18 cellular contexts compared by ENCODE assay signal in genomic region chr6:95587989-95588388, GRCh38. TPM values are rescaled to one million over a fixed set of nuclear protein-coding genes. Genes with fewer than 3 reads are reported as not detected.
A peak's percentile ranks its signal among the peaks of the same experiment; 100 is the strongest.
DNase-seq lines count a peak whose midpoint lies in the region; ATAC-seq and TF ChIP-seq lines count a peak whose summit lies in the region.
"Had no signal": no experiment of that assay in that cellular context is flagged by ENCODE, and none has a peak within 500 bp of the region (broad histone marks: within the 10 kb centered on the region; RNA-seq: fewer than 3 reads in every experiment).

No MANE protein-coding gene starts in this region.

- peaks cover 15% of the 10 kb centered on the region for H3K4me1 ChIP-seq in CD8-positive, alpha-beta T cell (ENCODE audit: insufficient read depth, low read length)

- POLR2A ChIA-PET in CD8-positive, alpha-beta T cell (lab: Charles Lee), result no interaction called here

- CTCF ChIA-PET in CD8-positive, alpha-beta T cell (lab: Charles Lee), result no interaction called here

- H3K4me3 Mint-ChIP-seq in T-helper 2 cell treated with Interferon-gamma antibody and Interleukin-4, amounts not matched to agents 5 μg/mL and 100 μg/mL, for 36 hours, result peak overlapping the region; percentile 54
- H3K4me3 Mint-ChIP-seq in CD8-positive, alpha-beta T cell, result peak overlapping the region; percentile 23
- H3K4me3 Mint-ChIP-seq in central memory CD8-positive, alpha-beta T cell, result no peak overlapping the region
- H3K4me3 Mint-ChIP-seq: CD14-positive monocyte, nephron had no signal

- peak overlapping the region; percentile 6 for H3K27ac Mint-ChIP-seq in T-helper 2 cell treated with Interferon-gamma antibody and Interleukin-4, amounts not matched to agents 5 μg/mL and 100 μg/mL, for 36 hours
- no peak overlapping the region for H3K27ac Mint-ChIP-seq in CD8-positive, alpha-beta T cell
- peak overlapping the region; percentile 71 for H3K27ac Mint-ChIP-seq in central memory CD8-positive, alpha-beta T cell (ENCODE audit: low read depth)
- H3K27ac Mint-ChIP-seq: nephron had no signal

- H3K9me3 Mint-ChIP-seq in T-helper 2 cell treated with Interferon-gamma antibody and Interleukin-4, amounts not matched to agents 5 μg/mL and 100 μg/mL, for 36 hours, result peaks cover 21% of the 10 kb centered on the region
- peaks cover 12% of the 10 kb centered on the region for H3K9me3 Mint-ChIP-seq in CD8-positive, alpha-beta T cell
- H3K9me3 Mint-ChIP-seq in central memory CD8-positive, alpha-beta T cell, result no peaks in the 10 kb centered on the region

- H3K9me3 ChIP-seq in CD8-positive, alpha-beta T cell (ENCODE audit: low read length), result no peaks in the 10 kb centered on the region
- H3K9me3 ChIP-seq: psoas muscle had no signal

- H3K4me3 ChIP-seq in CD8-positive, alpha-beta T cell (ENCODE audit: low read depth, low read length), result no peak overlapping the region
- H3K4me3 ChIP-seq: psoas muscle, tibial nerve had no signal

- H3K36me3 Mint-ChIP-seq in T-helper 2 cell treated with Interferon-gamma antibody and Interleukin-4, amounts not matched to agents 5 μg/mL and 100 μg/mL, for 36 hours (ENCODE audit: low read depth), result peaks cover 45% of the 10 kb centered on the region
- peaks cover 38% of the 10 kb centered on the region for H3K36me3 Mint-ChIP-seq in CD8-positive, alpha-beta T cell
- H3K36me3 Mint-ChIP-seq in central memory CD8-positive, alpha-beta T cell (ENCODE audit: insufficient read depth), result no peaks in the 10 kb centered on the region

- H3K4me1 Mint-ChIP-seq in T-helper 2 cell treated with Interferon-gamma antibody and Interleukin-4, amounts not matched to agents 5 μg/mL and 100 μg/mL, for 36 hours (ENCODE audit: low read depth), result peaks cover 13% of the 10 kb centered on the region
- peaks cover 37% of the 10 kb centered on the region for H3K4me1 Mint-ChIP-seq in CD8-positive, alpha-beta T cell (ENCODE audit: low read depth)
- H3K4me1 Mint-ChIP-seq in central memory CD8-positive, alpha-beta T cell, result peaks cover 32% of the 10 kb centered on the region
- H3K4me1 Mint-ChIP-seq: nephron had no signal

- DNase-seq in T-helper 2 cell treated with Interferon-gamma antibody and Interleukin-4, amounts not matched to agents 5 μg/mL and 100 μg/mL, for 36 hours (ENCODE audit: low spot score), result no peak
- DNase-seq in T-helper 2 cell, result no peak
- no peak for DNase-seq in CD8-positive, alpha-beta T cell
- no peak for DNase-seq in central memory CD8-positive, alpha-beta T cell (ENCODE audit: low spot score in 2 of 2)
- DNase-seq in stimulated activated CD4-positive, alpha-beta T cell treated with anti-CD3 and anti-CD28 coated beads, Interleukin-4, amount 100 ng/mL, for 1 hour, result no peak
- DNase-seq in SHP77 treated with DMSO at 0.1 percent for 48 hours (lab: John Stamatoyannopoulos, UW), result no peak
- DNase-seq: anterior cingulate cortex, islet precursor cell, NCI-H2081, NCI-H510A, psoas muscle, Right ventricle myocardium superior, small intestine had no signal

- no peaks in the 10 kb centered on the region for H3K27me3 ChIP-seq in CD8-positive, alpha-beta T cell (ENCODE audit: insufficient read depth, low read length)
- H3K27me3 ChIP-seq: tibial nerve had no signal

- H3K36me3 ChIP-seq in CD8-positive, alpha-beta T cell (ENCODE audit: insufficient read depth, low read length), result no peaks in the 10 kb centered on the region

- intact Hi-C loops in CD8-positive, alpha-beta T cell (cut with DNase I, micrococcal nuclease), result no loop called here

- no peak for TF ChIP-seq CTCF in CD8-positive, alpha-beta T cell (IDR thresholded peaks at IDR 0.05)

- ATAC-seq in CD8-positive, alpha-beta T cell, result no peak
- ATAC-seq in HG02884 (IDR thresholded peaks at IDR 0.05; ENCODE audit: unreplicated experiment), result peak; percentile 49
- no peak for ATAC-seq in central memory CD8-positive, alpha-beta T cell (replicated peaks; ENCODE audit: extremely low read depth, poor library complexity, severe bottlenecking)
- ATAC-seq in GM19023 (IDR thresholded peaks at IDR 0.05; ENCODE audit: unreplicated experiment), result no peak
- ATAC-seq: psoas muscle had no signal

- H3K27ac ChIP-seq in CD8-positive, alpha-beta T cell (ENCODE audit: low read depth, low read length), result no peak overlapping the region
- H3K27ac ChIP-seq: psoas muscle, tibial nerve had no signal

- no peaks in the 10 kb centered on the region for H3K27me3 Mint-ChIP-seq in T-helper 2 cell treated with Interferon-gamma antibody and Interleukin-4, amounts not matched to agents 5 μg/mL and 100 μg/mL, for 36 hours (ENCODE audit: low read depth)
- H3K27me3 Mint-ChIP-seq in CD8-positive, alpha-beta T cell (ENCODE audit: low read depth), result no peaks in the 10 kb centered on the region
- no peaks in the 10 kb centered on the region for H3K27me3 Mint-ChIP-seq in central memory CD8-positive, alpha-beta T cell

RNA-seq across cellular contexts. Expression of gene MANEA, which starts 10.7 kb away (rescaled TPM):
- 1 to 10 TPM; 5.3 to 6.0 TPM for total RNA-seq in CD8-positive, alpha-beta T cell
